1 cellular context compared by ENCODE assay signal in the genomic region with DNA sequence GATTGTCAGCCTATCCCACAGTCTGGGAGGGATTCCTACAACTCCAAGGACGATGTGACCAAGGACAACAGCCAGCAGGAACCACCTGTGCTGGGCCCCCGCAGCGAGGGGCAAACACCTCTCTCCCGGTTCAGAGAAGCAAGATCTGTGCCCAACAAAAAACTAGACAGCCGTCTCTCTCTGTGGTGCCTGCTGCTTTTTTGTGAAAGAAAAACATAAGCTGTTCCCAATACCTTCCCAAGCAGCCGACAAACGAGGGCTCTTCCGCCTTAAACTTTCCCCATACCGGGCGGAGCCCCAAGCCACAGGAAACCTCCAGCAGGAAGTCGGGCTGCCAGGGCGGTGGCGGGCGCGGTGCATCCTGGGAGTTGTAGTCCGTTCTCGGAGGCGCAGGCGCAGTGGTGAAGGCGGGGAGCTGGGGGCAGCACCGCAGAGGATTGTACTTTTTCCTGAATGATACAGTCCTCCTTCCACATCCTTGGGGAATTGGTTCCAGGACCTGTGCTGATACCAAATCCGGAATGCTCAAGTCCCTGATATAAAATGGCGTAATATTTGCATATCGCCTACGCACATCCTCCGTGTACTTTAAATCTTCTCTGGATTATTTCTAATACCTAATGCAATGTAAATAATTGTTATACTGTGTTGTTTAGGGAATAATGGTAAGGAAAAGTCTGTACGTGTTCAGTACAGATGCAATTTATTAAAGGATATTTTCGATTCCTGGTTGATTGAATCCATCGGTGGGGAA.
TF ChIP-seq lines count a peak whose summit lies in the region.

No MANE protein-coding gene starts in this region.

TF ChIP-seq in HepG2, 621 proteins besides CTCF, POLR2A, EP300 and RAD21 (continued from another document):
- TF ChIP-seq, protein P1, sequence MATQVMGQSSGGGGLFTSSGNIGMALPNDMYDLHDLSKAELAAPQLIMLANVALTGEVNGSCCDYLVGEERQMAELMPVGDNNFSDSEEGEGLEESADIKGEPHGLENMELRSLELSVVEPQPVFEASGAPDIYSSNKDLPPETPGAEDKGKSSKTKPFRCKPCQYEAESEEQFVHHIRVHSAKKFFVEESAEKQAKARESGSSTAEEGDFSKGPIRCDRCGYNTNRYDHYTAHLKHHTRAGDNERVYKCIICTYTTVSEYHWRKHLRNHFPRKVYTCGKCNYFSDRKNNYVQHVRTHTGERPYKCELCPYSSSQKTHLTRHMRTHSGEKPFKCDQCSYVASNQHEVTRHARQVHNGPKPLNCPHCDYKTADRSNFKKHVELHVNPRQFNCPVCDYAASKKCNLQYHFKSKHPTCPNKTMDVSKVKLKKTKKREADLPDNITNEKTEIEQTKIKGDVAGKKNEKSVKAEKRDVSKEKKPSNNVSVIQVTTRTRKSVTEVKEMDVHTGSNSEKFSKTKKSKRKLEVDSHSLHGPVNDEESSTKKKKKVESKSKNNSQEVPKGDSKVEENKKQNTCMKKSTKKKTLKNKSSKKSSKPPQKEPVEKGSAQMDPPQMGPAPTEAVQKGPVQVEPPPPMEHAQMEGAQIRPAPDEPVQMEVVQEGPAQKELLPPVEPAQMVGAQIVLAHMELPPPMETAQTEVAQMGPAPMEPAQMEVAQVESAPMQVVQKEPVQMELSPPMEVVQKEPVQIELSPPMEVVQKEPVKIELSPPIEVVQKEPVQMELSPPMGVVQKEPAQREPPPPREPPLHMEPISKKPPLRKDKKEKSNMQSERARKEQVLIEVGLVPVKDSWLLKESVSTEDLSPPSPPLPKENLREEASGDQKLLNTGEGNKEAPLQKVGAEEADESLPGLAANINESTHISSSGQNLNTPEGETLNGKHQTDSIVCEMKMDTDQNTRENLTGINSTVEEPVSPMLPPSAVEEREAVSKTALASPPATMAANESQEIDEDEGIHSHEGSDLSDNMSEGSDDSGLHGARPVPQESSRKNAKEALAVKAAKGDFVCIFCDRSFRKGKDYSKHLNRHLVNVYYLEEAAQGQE (IDR thresholded peaks at IDR 0.05; ENCODE audit: borderline replicate concordance in 1 of 2, low read depth in 1 of 2, low read length in 2 of 2): peak in 1 of 2 experiments; percentile 65; a peak in 1 of 4 replicates
- TF ChIP-seq ZNF101 (CRISPR knock-in tag; IDR thresholded peaks at IDR 0.05; ENCODE audit: borderline replicate concordance, low read depth) (no peak), MTF2 (CRISPR knock-in tag; IDR thresholded peaks at IDR 0.05; ENCODE audit: borderline replicate concordance) (0 out of 2 replicates have a peak, but pooled peaks have one; percentile 16), ZFY (CRISPR knock-in tag; IDR thresholded peaks at IDR 0.05) (0 out of 2 replicates have a peak, but pooled peaks have one; percentile 10), ZNF563 (CRISPR knock-in tag; IDR thresholded peaks at IDR 0.05) (no peak), ZNF251 (CRISPR knock-in tag; IDR thresholded peaks at IDR 0.05) (no peak), DNMT1 (CRISPR knock-in tag; IDR thresholded peaks at IDR 0.05) (no peak), KLF11 (CRISPR knock-in tag; IDR thresholded peaks at IDR 0.05) (no peak), ZNF709 (CRISPR knock-in tag; IDR thresholded peaks at IDR 0.05) (peak; percentile 52; the same call in 1 of the 2 replicates), MTF1 (CRISPR knock-in tag; IDR thresholded peaks at IDR 0.05) (no peak), BRCA1 (CRISPR knock-in tag; IDR thresholded peaks at IDR 0.05) (no peak), ZNF569 (CRISPR knock-in tag; IDR thresholded peaks at IDR 0.05; ENCODE audit: borderline replicate concordance) (no peak), POLR2AphosphoS2 (IDR thresholded peaks at IDR 0.05; ENCODE audit: low read depth, low read length) (no peak), ZNF460 (CRISPR knock-in tag; IDR thresholded peaks at IDR 0.05; ENCODE audit: borderline replicate concordance) (no peak), GLI4 (CRISPR knock-in tag; IDR thresholded peaks at IDR 0.05; ENCODE audit: borderline replicate concordance) (no peak; the same call in 1 of the 2 replicates), ZFP36 (IDR thresholded peaks at IDR 0.05; ENCODE audit: borderline replicate concordance, low read depth, low read length, partially characterized antibody) (no peak), ZBTB26 (CRISPR knock-in tag; IDR thresholded peaks at IDR 0.05; ENCODE audit: borderline replicate concordance) (no peak), ZSCAN9 (CRISPR knock-in tag; IDR thresholded peaks at IDR 0.05; ENCODE audit: borderline replicate concordance) (no peak), ZNF343 (CRISPR knock-in tag; IDR thresholded peaks at IDR 0.05) (no peak), FOSL1 (CRISPR knock-in tag; IDR thresholded peaks at IDR 0.05; ENCODE audit: borderline replicate concordance) (no peak), ZNF30 (CRISPR knock-in tag; IDR thresholded peaks at IDR 0.05) (no peak), ZNF841 (CRISPR knock-in tag; IDR thresholded peaks at IDR 0.05; ENCODE audit: borderline replicate concordance) (no peak), SRSF4 (IDR thresholded peaks at IDR 0.05; ENCODE audit: low read depth, low read length, poor library complexity, severe bottlenecking) (no peak), TCF7 (IDR thresholded peaks at IDR 0.05; ENCODE audit: low read depth) (no peak), SRSF1 (optimal IDR thresholded peaks at IDR 0.05; ENCODE audit: low read depth, low read length) (peak; percentile 66), BCL6 (CRISPR knock-in tag; IDR thresholded peaks at IDR 0.05) (no peak), DNMT3B (CRISPR knock-in tag; conservative IDR thresholded peaks at IDR 0.05) (no peak), ZNF652 (CRISPR knock-in tag; IDR thresholded peaks at IDR 0.05; ENCODE audit: borderline replicate concordance, low read depth) (no peak), JUN (CRISPR knock-in tag; IDR thresholded peaks at IDR 0.05) (no peak), ZSCAN31 (CRISPR knock-in tag; IDR thresholded peaks at IDR 0.05; ENCODE audit: low read depth) (peak; percentile 63; the same call in 1 of the 2 replicates), ZNF232 (CRISPR knock-in tag; IDR thresholded peaks at IDR 0.05; ENCODE audit: borderline replicate concordance) (peak; percentile 32; the same call in 1 of the 2 replicates), ZNF143 (CRISPR knock-in tag; IDR thresholded peaks at IDR 0.05) (peak; percentile 95), ZNF383 (CRISPR knock-in tag; IDR thresholded peaks at IDR 0.05; ENCODE audit: borderline replicate concordance) (no peak), PLSCR1 (CRISPR knock-in tag; IDR thresholded peaks at IDR 0.05; ENCODE audit: borderline replicate concordance) (no peak), MEF2D (CRISPR knock-in tag; IDR thresholded peaks at IDR 0.05) (peak; percentile 52; the same call in 1 of the 2 replicates), ZNF737 (CRISPR knock-in tag; IDR thresholded peaks at IDR 0.05; ENCODE audit: borderline replicate concordance) (no peak), GATAD1 (CRISPR knock-in tag; IDR thresholded peaks at IDR 0.05) (peak; percentile 75), NFKB2 (CRISPR knock-in tag; IDR thresholded peaks at IDR 0.05; ENCODE audit: borderline replicate concordance) (no peak; the same call in 1 of the 2 replicates)
- TF ChIP-seq, protein P2, sequence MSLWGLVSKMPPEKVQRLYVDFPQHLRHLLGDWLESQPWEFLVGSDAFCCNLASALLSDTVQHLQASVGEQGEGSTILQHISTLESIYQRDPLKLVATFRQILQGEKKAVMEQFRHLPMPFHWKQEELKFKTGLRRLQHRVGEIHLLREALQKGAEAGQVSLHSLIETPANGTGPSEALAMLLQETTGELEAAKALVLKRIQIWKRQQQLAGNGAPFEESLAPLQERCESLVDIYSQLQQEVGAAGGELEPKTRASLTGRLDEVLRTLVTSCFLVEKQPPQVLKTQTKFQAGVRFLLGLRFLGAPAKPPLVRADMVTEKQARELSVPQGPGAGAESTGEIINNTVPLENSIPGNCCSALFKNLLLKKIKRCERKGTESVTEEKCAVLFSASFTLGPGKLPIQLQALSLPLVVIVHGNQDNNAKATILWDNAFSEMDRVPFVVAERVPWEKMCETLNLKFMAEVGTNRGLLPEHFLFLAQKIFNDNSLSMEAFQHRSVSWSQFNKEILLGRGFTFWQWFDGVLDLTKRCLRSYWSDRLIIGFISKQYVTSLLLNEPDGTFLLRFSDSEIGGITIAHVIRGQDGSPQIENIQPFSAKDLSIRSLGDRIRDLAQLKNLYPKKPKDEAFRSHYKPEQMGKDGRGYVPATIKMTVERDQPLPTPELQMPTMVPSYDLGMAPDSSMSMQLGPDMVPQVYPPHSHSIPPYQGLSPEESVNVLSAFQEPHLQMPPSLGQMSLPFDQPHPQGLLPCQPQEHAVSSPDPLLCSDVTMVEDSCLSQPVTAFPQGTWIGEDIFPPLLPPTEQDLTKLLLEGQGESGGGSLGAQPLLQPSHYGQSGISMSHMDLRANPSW (CRISPR knock-in tag; IDR thresholded peaks at IDR 0.05; ENCODE audit: borderline replicate concordance): no peak
- TF ChIP-seq, protein P3, sequence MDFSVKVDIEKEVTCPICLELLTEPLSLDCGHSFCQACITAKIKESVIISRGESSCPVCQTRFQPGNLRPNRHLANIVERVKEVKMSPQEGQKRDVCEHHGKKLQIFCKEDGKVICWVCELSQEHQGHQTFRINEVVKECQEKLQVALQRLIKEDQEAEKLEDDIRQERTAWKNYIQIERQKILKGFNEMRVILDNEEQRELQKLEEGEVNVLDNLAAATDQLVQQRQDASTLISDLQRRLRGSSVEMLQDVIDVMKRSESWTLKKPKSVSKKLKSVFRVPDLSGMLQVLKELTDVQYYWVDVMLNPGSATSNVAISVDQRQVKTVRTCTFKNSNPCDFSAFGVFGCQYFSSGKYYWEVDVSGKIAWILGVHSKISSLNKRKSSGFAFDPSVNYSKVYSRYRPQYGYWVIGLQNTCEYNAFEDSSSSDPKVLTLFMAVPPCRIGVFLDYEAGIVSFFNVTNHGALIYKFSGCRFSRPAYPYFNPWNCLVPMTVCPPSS (IDR thresholded peaks at IDR 0.05): no peak
- TF ChIP-seq, protein P4, sequence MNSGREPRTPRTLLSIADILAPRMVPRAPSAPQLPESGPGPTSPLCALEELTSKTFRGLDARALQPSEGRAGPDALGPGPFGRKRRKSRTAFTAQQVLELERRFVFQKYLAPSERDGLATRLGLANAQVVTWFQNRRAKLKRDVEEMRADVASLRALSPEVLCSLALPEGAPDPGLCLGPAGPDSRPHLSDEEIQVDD (CRISPR knock-in tag; IDR thresholded peaks at IDR 0.05; ENCODE audit: borderline replicate concordance): no peak
- TF ChIP-seq, protein P5, sequence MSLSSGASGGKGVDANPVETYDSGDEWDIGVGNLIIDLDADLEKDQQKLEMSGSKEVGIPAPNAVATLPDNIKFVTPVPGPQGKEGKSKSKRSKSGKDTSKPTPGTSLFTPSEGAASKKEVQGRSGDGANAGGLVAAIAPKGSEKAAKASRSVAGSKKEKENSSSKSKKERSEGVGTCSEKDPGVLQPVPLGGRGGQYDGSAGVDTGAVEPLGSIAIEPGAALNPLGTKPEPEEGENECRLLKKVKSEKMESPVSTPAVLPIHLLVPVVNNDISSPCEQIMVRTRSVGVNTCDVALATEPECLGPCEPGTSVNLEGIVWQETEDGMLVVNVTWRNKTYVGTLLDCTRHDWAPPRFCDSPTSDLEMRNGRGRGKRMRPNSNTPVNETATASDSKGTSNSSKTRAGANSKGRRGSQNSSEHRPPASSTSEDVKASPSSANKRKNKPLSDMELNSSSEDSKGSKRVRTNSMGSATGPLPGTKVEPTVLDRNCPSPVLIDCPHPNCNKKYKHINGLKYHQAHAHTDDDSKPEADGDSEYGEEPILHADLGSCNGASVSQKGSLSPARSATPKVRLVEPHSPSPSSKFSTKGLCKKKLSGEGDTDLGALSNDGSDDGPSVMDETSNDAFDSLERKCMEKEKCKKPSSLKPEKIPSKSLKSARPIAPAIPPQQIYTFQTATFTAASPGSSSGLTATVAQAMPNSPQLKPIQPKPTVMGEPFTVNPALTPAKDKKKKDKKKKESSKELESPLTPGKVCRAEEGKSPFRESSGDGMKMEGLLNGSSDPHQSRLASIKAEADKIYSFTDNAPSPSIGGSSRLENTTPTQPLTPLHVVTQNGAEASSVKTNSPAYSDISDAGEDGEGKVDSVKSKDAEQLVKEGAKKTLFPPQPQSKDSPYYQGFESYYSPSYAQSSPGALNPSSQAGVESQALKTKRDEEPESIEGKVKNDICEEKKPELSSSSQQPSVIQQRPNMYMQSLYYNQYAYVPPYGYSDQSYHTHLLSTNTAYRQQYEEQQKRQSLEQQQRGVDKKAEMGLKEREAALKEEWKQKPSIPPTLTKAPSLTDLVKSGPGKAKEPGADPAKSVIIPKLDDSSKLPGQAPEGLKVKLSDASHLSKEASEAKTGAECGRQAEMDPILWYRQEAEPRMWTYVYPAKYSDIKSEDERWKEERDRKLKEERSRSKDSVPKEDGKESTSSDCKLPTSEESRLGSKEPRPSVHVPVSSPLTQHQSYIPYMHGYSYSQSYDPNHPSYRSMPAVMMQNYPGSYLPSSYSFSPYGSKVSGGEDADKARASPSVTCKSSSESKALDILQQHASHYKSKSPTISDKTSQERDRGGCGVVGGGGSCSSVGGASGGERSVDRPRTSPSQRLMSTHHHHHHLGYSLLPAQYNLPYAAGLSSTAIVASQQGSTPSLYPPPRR (CRISPR knock-in tag; IDR thresholded peaks at IDR 0.05; ENCODE audit: borderline replicate concordance): no peak
TF ChIP-seq in HepG2: peak in this region for 139.
